In the genomic region with DNA sequence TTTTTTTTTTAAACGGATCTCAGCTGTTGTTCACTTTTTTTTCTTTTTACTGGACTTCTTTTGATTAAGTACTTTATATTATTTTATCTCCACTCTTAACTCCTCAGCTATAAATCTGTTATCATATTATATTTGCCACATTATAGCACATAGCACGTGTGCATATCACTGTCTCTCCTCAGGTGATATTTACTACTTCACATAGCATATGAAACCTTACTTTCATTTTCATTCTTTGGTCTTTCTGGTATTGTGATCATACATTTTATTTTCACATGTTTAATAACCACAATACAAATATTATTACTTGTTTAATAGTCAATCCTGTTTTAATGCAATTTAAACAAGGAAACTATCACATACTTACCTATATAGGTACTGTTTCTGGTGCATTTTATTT, we compare ENCODE assay signal across 11 cellular contexts.
DNase-seq lines count a peak whose midpoint lies in the region; ATAC-seq, FAIRE-seq and TF ChIP-seq lines count a peak whose summit lies in the region.
"Had no signal": no experiment of that assay in that cellular context is flagged by ENCODE, and none has a peak within 500 bp of the region (broad histone marks: within the 10 kb centered on the region; RNA-seq: fewer than 3 reads in every experiment).

No MANE protein-coding gene starts in this region.

- in situ Hi-C loops in HepG2 (cut with HindIII; ENCODE audit: extremely low pct_ligation_motif_present, low pct_unique_long_range_greater_than_20kb): no loop called here
- in situ Hi-C loops in HAP-1 (cut with MboI; ENCODE audit: low sequenced_read_pairs): no loop called here

- intact Hi-C loops in HepG2 (cut with micrococcal nuclease; ENCODE audit: unreplicated experiment): no loop called here

- POLR2A ChIA-PET in HepG2 (lab: Yijun Ruan, JAX): no interaction called here

- WGBS in HepG2 (ENCODE audit: low lambda C conversion rate): 1% methylated on average over 2 of the region's 2 CpGs

- no peak for TF ChIP-seq POLR2A in HepG2 (IDR thresholded peaks at IDR 0.05; ENCODE audit: insufficient read depth in 1 of 2, low read depth in 2 of 2, low read length in 2 of 2)

- H3K36me3 Mint-ChIP-seq in activated CD8-positive, alpha-beta memory T cell treated with anti-CD3 and anti-CD28 coated beads, Interleukin-2, amount 10 ng/mL, durations not matched to agents 7 days and 5 days: no peaks in the 10 kb centered on the region

- CTCF ChIA-PET in HepG2 (lab: Yijun Ruan, JAX; ENCODE audit: low intra/inter-chr PET ratio, low total read pairs): no interaction called here
- CTCF ChIA-PET in activated CD8-positive, alpha-beta memory T cell treated with anti-CD3 and anti-CD28 coated beads, Interleukin-2, amount 10 ng/mL, durations not matched to agents 7 days and 5 days (lab: Charles Lee): no interaction called here

- no peaks in the 10 kb centered on the region for H3K9me3 ChIP-seq in Loucy (ENCODE audit: insufficient read depth, low read depth, low read length)
- H3K9me3 ChIP-seq in HepG2 (ENCODE audit: low read length): no peaks in the 10 kb centered on the region
- H3K9me3 ChIP-seq in HAP-1: no peaks in the 10 kb centered on the region
- H3K9me3 ChIP-seq: colonic mucosa had no signal

- no peaks in the 10 kb centered on the region for H3K27me3 Mint-ChIP-seq in activated CD8-positive, alpha-beta memory T cell treated with anti-CD3 and anti-CD28 coated beads, Interleukin-2, amount 10 ng/mL, durations not matched to agents 7 days and 5 days

- no peaks in the 10 kb centered on the region for H3K27me3 ChIP-seq in Loucy (ENCODE audit: insufficient read depth, low read length, poor library complexity, severe bottlenecking)
- H3K27me3 ChIP-seq in HepG2 (ENCODE audit: control insufficient read depth in 1 of 2, insufficient read depth in 2 of 2, low read length in 2 of 2): no peaks in the 10 kb centered on the region
- H3K27me3 ChIP-seq in HAP-1 (ENCODE audit: low read depth): no peaks in the 10 kb centered on the region
- H3K27me3 ChIP-seq: colonic mucosa had no signal

- no TSS peak for BruUV-seq in HepG2 (replicated peaks; lab: Mats Ljungman, UMichigan)

- H3K4me3 ChIP-seq in Loucy (ENCODE audit: low read length, poor library complexity, severe bottlenecking) (peak overlapping the region; percentile 54), HepG2 (replicated peaks in 1 of 3; ENCODE audit: insufficient read depth in 1 of 3, low read depth in 2 of 3, low read length in 3 of 3) (no peak overlapping the region), HAP-1 (no peak overlapping the region)
- H3K4me3 ChIP-seq: colonic mucosa had no signal

- H2AFZ ChIP-seq in Loucy (ENCODE audit: low read length) (peak overlapping the region; percentile 47), HepG2 (ENCODE audit: low read length) (peak overlapping the region; percentile 15)

- H3K9ac ChIP-seq in Loucy (ENCODE audit: low read depth, low read length, poor library complexity, severe bottlenecking) (no peak overlapping the region), HepG2 (ENCODE audit: insufficient read depth, low read depth, low read length) (no peak overlapping the region; the same call in 1 of the 2 replicates)

- no peak for TF ChIP-seq RAD21 in HepG2 (CRISPR knock-in tag; IDR thresholded peaks at IDR 0.05)

- no peak for FAIRE-seq in HepG2 (lab: Jason Lieb, UNC)

- H3K27ac Mint-ChIP-seq in activated CD8-positive, alpha-beta memory T cell treated with anti-CD3 and anti-CD28 coated beads, Interleukin-2, amount 10 ng/mL, durations not matched to agents 7 days and 5 days: no peak overlapping the region
- H3K27ac Mint-ChIP-seq: nephron progenitor cell had no signal

- H3K36me3 ChIP-seq in Loucy (ENCODE audit: insufficient read depth, low read length) (no peaks in the 10 kb centered on the region), HepG2 (replicated peaks in 1 of 2; ENCODE audit: control insufficient read depth in 1 of 2, insufficient read depth in 2 of 2, low read length in 2 of 2) (no peaks in the 10 kb centered on the region), HAP-1 (replicated peaks) (no peaks in the 10 kb centered on the region)
- H3K36me3 ChIP-seq: colonic mucosa had no signal

- no peaks in the 10 kb centered on the region for H3K9me2 ChIP-seq in Loucy (replicated peaks; ENCODE audit: low read depth, low read length)

- H3K4me2 ChIP-seq in Loucy (ENCODE audit: low read depth, low read length, poor library complexity, severe bottlenecking) (peak overlapping the region; percentile 45), HepG2 (ENCODE audit: low read depth, low read length) (peak overlapping the region; percentile 10; the same call in 1 of the 2 replicates)

- no peaks in the 10 kb centered on the region for H3K9me3 Mint-ChIP-seq in activated CD8-positive, alpha-beta memory T cell treated with anti-CD3 and anti-CD28 coated beads, Interleukin-2, amount 10 ng/mL, durations not matched to agents 7 days and 5 days (ENCODE audit: low read depth)
- H3K9me3 Mint-ChIP-seq: nephron progenitor cell had no signal

- no peak overlapping the region for H3K27ac ChIP-seq in HepG2 (ENCODE audit: extremely low read length, insufficient read depth, low read length)
- H3K27ac ChIP-seq: colonic mucosa had no signal

- H3K79me2 ChIP-seq in Loucy (ENCODE audit: insufficient read depth, low read length) (no peaks in the 10 kb centered on the region), HepG2 (ENCODE audit: insufficient read depth, low read length) (no peaks in the 10 kb centered on the region)

- H3F3A ChIP-seq in Loucy (ENCODE audit: low read depth): no peaks in the 10 kb centered on the region

- TF ChIP-seq CTCF in Loucy (conservative IDR thresholded peaks at IDR 0.05; ENCODE audit: low read length): no peak
- TF ChIP-seq CTCF in HepG2 (CRISPR knock-in tag; IDR thresholded peaks at IDR 0.05): no peak

- no peak for TF ChIP-seq EP300 in HepG2 (IDR thresholded peaks at IDR 0.05; ENCODE audit: low read depth in 2 of 2, low read length in 2 of 2)
- TF ChIP-seq EP300 in HepG2 (CRISPR knock-in tag; IDR thresholded peaks at IDR 0.05; ENCODE audit: borderline replicate concordance): no peak

- H3K4me3 Mint-ChIP-seq in activated CD8-positive, alpha-beta memory T cell treated with anti-CD3 and anti-CD28 coated beads, Interleukin-2, amount 10 ng/mL, durations not matched to agents 7 days and 5 days: no peak overlapping the region
- H3K4me3 Mint-ChIP-seq: nephron progenitor cell had no signal

- H4K20me1 ChIP-seq in Loucy (ENCODE audit: insufficient read depth, low read length, poor library complexity, severe bottlenecking) (no peaks in the 10 kb centered on the region), HepG2 (ENCODE audit: insufficient read depth, low read length) (no peaks in the 10 kb centered on the region; the same call in 1 of the 2 replicates)

- H3K4me1 ChIP-seq in Loucy (ENCODE audit: insufficient read depth, low read length, poor library complexity, severe bottlenecking) (no peaks in the 10 kb centered on the region), HepG2 (ENCODE audit: insufficient read depth, low read length) (no peaks in the 10 kb centered on the region), HAP-1 (no peaks in the 10 kb centered on the region)
- H3K4me1 ChIP-seq: colonic mucosa had no signal

- H3K4me1 Mint-ChIP-seq in activated CD8-positive, alpha-beta memory T cell treated with anti-CD3 and anti-CD28 coated beads, Interleukin-2, amount 10 ng/mL, durations not matched to agents 7 days and 5 days: no peaks in the 10 kb centered on the region
- H3K4me1 Mint-ChIP-seq: nephron progenitor cell had no signal

- ATAC-seq in GM18498 (IDR thresholded peaks at IDR 0.05; ENCODE audit: unreplicated experiment): peak; percentile 80
- ATAC-seq in GM21529 (IDR thresholded peaks at IDR 0.05; ENCODE audit: unreplicated experiment): peak; percentile 74
- no peak for ATAC-seq in HepG2
- ATAC-seq in activated CD8-positive, alpha-beta memory T cell treated with anti-CD3 and anti-CD28 coated beads, Interleukin-2, amount 10 ng/mL, durations not matched to agents 7 days and 5 days: no peak

- no peak for DNase-seq in HepG2 (ENCODE audit: low spot score)
- DNase-seq in activated CD4-positive, alpha-beta T cell treated with anti-CD3 and anti-CD28 coated beads for 1 hour: no peak
- no peak for DNase-seq in GM19238 (ENCODE audit: insufficient read length, low spot score)
- no peak for DNase-seq in HAP-1 (ENCODE audit: low spot score in 2 of 2)
- DNase-seq in activated CD8-positive, alpha-beta memory T cell treated with anti-CD3 and anti-CD28 coated beads, Interleukin-2, amount 10 ng/mL, durations not matched to agents 7 days and 5 days: no peak
- DNase-seq: colonic mucosa, hypothalamus, nephron progenitor cell had no signal

TF ChIP-seq in HepG2, 621 proteins besides CTCF, POLR2A, EP300 and RAD21 (continues in another document):
- TF ChIP-seq PHF5A (CRISPR knock-in tag; IDR thresholded peaks at IDR 0.05; ENCODE audit: low read depth, unreplicated experiment) (no peak), ZNF788 (CRISPR knock-in tag; IDR thresholded peaks at IDR 0.05; ENCODE audit: borderline replicate concordance) (no peak), RXRA (CRISPR knock-in tag; IDR thresholded peaks at IDR 0.05) (no peak), PRMT3 (CRISPR knock-in tag; IDR thresholded peaks at IDR 0.05; ENCODE audit: borderline replicate concordance, low read depth) (no peak)
- TF ChIP-seq, protein P1, sequence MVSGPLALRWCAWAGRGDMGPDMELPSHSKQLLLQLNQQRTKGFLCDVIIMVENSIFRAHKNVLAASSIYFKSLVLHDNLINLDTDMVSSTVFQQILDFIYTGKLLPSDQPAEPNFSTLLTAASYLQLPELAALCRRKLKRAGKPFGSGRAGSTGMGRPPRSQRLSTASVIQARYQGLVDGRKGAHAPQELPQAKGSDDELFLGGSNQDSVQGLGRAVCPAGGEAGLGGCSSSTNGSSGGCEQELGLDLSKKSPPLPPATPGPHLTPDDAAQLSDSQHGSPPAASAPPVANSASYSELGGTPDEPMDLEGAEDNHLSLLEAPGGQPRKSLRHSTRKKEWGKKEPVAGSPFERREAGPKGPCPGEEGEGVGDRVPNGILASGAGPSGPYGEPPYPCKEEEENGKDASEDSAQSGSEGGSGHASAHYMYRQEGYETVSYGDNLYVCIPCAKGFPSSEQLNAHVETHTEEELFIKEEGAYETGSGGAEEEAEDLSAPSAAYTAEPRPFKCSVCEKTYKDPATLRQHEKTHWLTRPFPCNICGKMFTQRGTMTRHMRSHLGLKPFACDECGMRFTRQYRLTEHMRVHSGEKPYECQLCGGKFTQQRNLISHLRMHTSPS (CRISPR knock-in tag; IDR thresholded peaks at IDR 0.05; ENCODE audit: low read depth): no peak

Comparison
In these comparisons a context has a peak if more than half of its experiments do, and no peak if none do; other contexts are left out.
1. ATAC-seq: peak in GM18498 (single experiment) and GM21529 (single experiment); none in HepG2 (single experiment) and activated CD8-positive, alpha-beta memory T cell treated with anti-CD3 and anti-CD28 coated beads, Interleukin-2, amount 10 ng/mL, durations not matched to agents 7 days and 5 days (single experiment).